Comparison of ENCODE assay signal across 14 cellular contexts in genomic region chr1:201905234-201905890, GRCh38. TPM values are rescaled to one million over a fixed set of nuclear protein-coding genes. Genes with fewer than 3 reads are reported as not detected.
DNase-seq lines count a peak whose midpoint lies in the region; ATAC-seq and TF ChIP-seq lines count a peak whose summit lies in the region.
"Had no signal": no experiment of that assay in that cellular context is flagged by ENCODE, and none has a peak within 500 bp of the region (broad histone marks: within the 10 kb centered on the region; RNA-seq: fewer than 3 reads in every experiment).

No MANE protein-coding gene starts in this region.

- no peaks in the 10 kb centered on the region for H3K27me3 ChIP-seq in BLaER1 treated with 17β-estradiol and CSF1 and Interleukin-3, amounts not matched to agents 10 nM and 100 nM
- H3K27me3 ChIP-seq in right cardiac atrium (ENCODE audit: control insufficient read depth, insufficient read depth) (no peaks in the 10 kb centered on the region), gastrocnemius medialis (no peaks in the 10 kb centered on the region), SJCRH30 (peaks cover 7% of the 10 kb centered on the region; the same call in 1 of the 2 replicates)
- H3K27me3 ChIP-seq: left lung had no signal

- intact Hi-C loops in right cardiac atrium (cut with DNase I) (no loop called here), gastrocnemius medialis (cut with DNase I; ENCODE audit: low total_unique reads) (no loop called here)

- in situ Hi-C loops in gastrocnemius medialis (cut with MboI; ENCODE audit: low sequenced_read_pairs in 4 of 4), result no loop called here

- no peaks in the 10 kb centered on the region for H3K9me3 ChIP-seq in BLaER1 treated with 17β-estradiol and CSF1 and Interleukin-3, amounts not matched to agents 10 nM and 100 nM (replicated peaks in 1 of 11)
- no peaks in the 10 kb centered on the region for H3K9me3 ChIP-seq in right cardiac atrium (ENCODE audit: control insufficient read depth, low read length)
- no peaks in the 10 kb centered on the region for H3K9me3 ChIP-seq in gastrocnemius medialis
- no peaks in the 10 kb centered on the region for H3K9me3 ChIP-seq in SJCRH30 (replicated peaks)
- H3K9me3 ChIP-seq: left lung had no signal

- no peaks in the 10 kb centered on the region for H3K36me3 Mint-ChIP-seq in activated CD8-positive, alpha-beta T cell treated with anti-CD3 and anti-CD28 coated beads, Interleukin-2, amount 10 ng/mL, durations not matched to agents 7 days and 5 days (ENCODE audit: low read depth)
- no peaks in the 10 kb centered on the region for H3K36me3 Mint-ChIP-seq in effector memory CD8-positive, alpha-beta T cell (ENCODE audit: insufficient read depth)

- no peak overlapping the region for H3K9ac ChIP-seq in BLaER1 treated with 17β-estradiol and CSF1 and Interleukin-3, amounts not matched to agents 10 nM and 100 nM

- no peaks in the 10 kb centered on the region for H3K36me3 ChIP-seq in BLaER1 treated with 17β-estradiol and CSF1 and Interleukin-3, amounts not matched to agents 10 nM and 100 nM
- H3K36me3 ChIP-seq in gastrocnemius medialis, result no peaks in the 10 kb centered on the region
- H3K36me3 ChIP-seq in SJCRH30, result no peaks in the 10 kb centered on the region
- H3K36me3 ChIP-seq: left lung had no signal

- DNase-seq in activated CD8-positive, alpha-beta T cell treated with anti-CD3 and anti-CD28 coated beads, Interleukin-2, amount 10 ng/mL, durations not matched to agents 7 days and 5 days, result peak; percentile 49
- no peak for DNase-seq in right cardiac atrium
- DNase-seq in gastrocnemius medialis, result no peak
- DNase-seq in effector memory CD8-positive, alpha-beta T cell, result no peak
- DNase-seq in HPDE6-E6E7 (ENCODE audit: extremely low spot score), result no peak
- DNase-seq in SJCRH30, result no peak
- DNase-seq: activated CD4-positive, alpha-beta T cell treated with anti-CD3 and anti-CD28 coated beads for 4 hours; activated naive CD4-positive, alpha-beta T cell treated with Interleukin-2 at 50 U/mL for 16 hours; left lung; NCI-H524 had no signal

- no peak overlapping the region for H3K27ac ChIP-seq in BLaER1 treated with 17β-estradiol and CSF1 and Interleukin-3, amounts not matched to agents 10 nM and 100 nM
- H3K27ac ChIP-seq in right cardiac atrium (ENCODE audit: low read length), result peak overlapping the region; percentile 85
- H3K27ac ChIP-seq in gastrocnemius medialis, result peak overlapping the region; percentile 51 to 75 (median 72)
- no peak overlapping the region for H3K27ac ChIP-seq in SJCRH30

- 65% methylated on average over 6 of the region's 6 CpGs for WGBS in right cardiac atrium

- CTCF ChIA-PET in activated CD8-positive, alpha-beta T cell treated with anti-CD3 and anti-CD28 coated beads, Interleukin-2, amount 10 ng/mL, durations not matched to agents 7 days and 5 days (lab: Charles Lee), result interaction anchor here (6.0 kb wide), 1 partner anchor 9 kb away, joined by 41 read pairs; no protein-coding TSS in a partner anchor

- no peak for TF ChIP-seq POLR2A in gastrocnemius medialis (IDR thresholded peaks at IDR 0.05)

- no peak overlapping the region for H3K4me3 ChIP-seq in BLaER1 treated with 17β-estradiol and CSF1 and Interleukin-3, amounts not matched to agents 10 nM and 100 nM
- no peak overlapping the region for H3K4me3 ChIP-seq in right cardiac atrium (ENCODE audit: low read length)
- no peak overlapping the region for H3K4me3 ChIP-seq in gastrocnemius medialis
- H3K4me3 ChIP-seq in SJCRH30, result no peak overlapping the region
- H3K4me3 ChIP-seq: left lung, SK-N-MC had no signal

- H4K20me1 ChIP-seq in BLaER1 treated with 17β-estradiol and CSF1 and Interleukin-3, amounts not matched to agents 10 nM and 100 nM, result no peaks in the 10 kb centered on the region; a peak in 1 of 22 replicates

- POLR2A ChIA-PET in activated CD8-positive, alpha-beta T cell treated with anti-CD3 and anti-CD28 coated beads, Interleukin-2, amount 10 ng/mL, durations not matched to agents 7 days and 5 days (lab: Charles Lee), result no interaction called here

- peak overlapping the region in 6 of 11 experiments; percentile 13 to 53 (median 43); a peak in 11 of 22 replicates for H3K4me2 ChIP-seq in BLaER1 treated with 17β-estradiol and CSF1 and Interleukin-3, amounts not matched to agents 10 nM and 100 nM

- H3K4me3 Mint-ChIP-seq in activated CD8-positive, alpha-beta T cell treated with anti-CD3 and anti-CD28 coated beads, Interleukin-2, amount 10 ng/mL, durations not matched to agents 7 days and 5 days, result no peak overlapping the region
- H3K4me3 Mint-ChIP-seq in effector memory CD8-positive, alpha-beta T cell, result no peak overlapping the region

- ATAC-seq in activated CD8-positive, alpha-beta T cell treated with anti-CD3 and anti-CD28 coated beads, Interleukin-2, amount 10 ng/mL, durations not matched to agents 7 days and 5 days, result peak; percentile 64
- ATAC-seq in right cardiac atrium, result no peak
- peak in 1 of 2 donors; percentile 5 for ATAC-seq in gastrocnemius medialis
- ATAC-seq in effector memory CD8-positive, alpha-beta T cell (replicated peaks), result no peak
- ATAC-seq in GM19035 (IDR thresholded peaks at IDR 0.05; ENCODE audit: unreplicated experiment), result no peak

- TF ChIP-seq CTCF in gastrocnemius medialis (IDR thresholded peaks at IDR 0.05 in 4 of 5, conservative IDR thresholded peaks at IDR 0.05 in 1 of 5), result no peak

- H3K27me3 Mint-ChIP-seq in activated CD8-positive, alpha-beta T cell treated with anti-CD3 and anti-CD28 coated beads, Interleukin-2, amount 10 ng/mL, durations not matched to agents 7 days and 5 days (ENCODE audit: low read depth), result peaks cover 10% of the 10 kb centered on the region
- peaks cover 9 to 20% of the 10 kb centered on the region in 2 donors for H3K27me3 Mint-ChIP-seq in effector memory CD8-positive, alpha-beta T cell

- peaks cover 0 to 17% (median 13%) of the 10 kb centered on the region in 10 experiments; a peak in 13 of 20 replicates for H3K4me1 ChIP-seq in BLaER1 treated with 17β-estradiol and CSF1 and Interleukin-3, amounts not matched to agents 10 nM and 100 nM
- H3K4me1 ChIP-seq in right cardiac atrium (ENCODE audit: control insufficient read depth, insufficient read depth, low read length), result peaks cover 15% of the 10 kb centered on the region
- peaks cover 24 to 41% of the 10 kb centered on the region in 2 donors for H3K4me1 ChIP-seq in gastrocnemius medialis
- peaks cover 15% of the 10 kb centered on the region for H3K4me1 ChIP-seq in SJCRH30
- H3K4me1 ChIP-seq: left lung had no signal

- no peak overlapping the region for H3K27ac Mint-ChIP-seq in activated CD8-positive, alpha-beta T cell treated with anti-CD3 and anti-CD28 coated beads, Interleukin-2, amount 10 ng/mL, durations not matched to agents 7 days and 5 days
- no peak overlapping the region for H3K27ac Mint-ChIP-seq in effector memory CD8-positive, alpha-beta T cell

- peaks cover 13% of the 10 kb centered on the region for H3K4me1 Mint-ChIP-seq in activated CD8-positive, alpha-beta T cell treated with anti-CD3 and anti-CD28 coated beads, Interleukin-2, amount 10 ng/mL, durations not matched to agents 7 days and 5 days (ENCODE audit: low read depth)
- peaks cover 0 to 3% of the 10 kb centered on the region in 2 donors for H3K4me1 Mint-ChIP-seq in effector memory CD8-positive, alpha-beta T cell (ENCODE audit: low read depth in 2 of 2)

- H3K9me3 Mint-ChIP-seq in activated CD8-positive, alpha-beta T cell treated with anti-CD3 and anti-CD28 coated beads, Interleukin-2, amount 10 ng/mL, durations not matched to agents 7 days and 5 days (ENCODE audit: insufficient read depth), result no peaks in the 10 kb centered on the region
- H3K9me3 Mint-ChIP-seq in effector memory CD8-positive, alpha-beta T cell, result no peaks in the 10 kb centered on the region

RNA-seq across cellular contexts. Expression of gene SHISA4, which starts 16.7 kb away (rescaled TPM):
- under 1 TPM in 1 of 2 experiments, not detected in 1; 0.55 TPM for total RNA-seq in activated CD8-positive, alpha-beta T cell treated with anti-CD3 and anti-CD28 coated beads, Interleukin-2, amount 10 ng/mL, durations not matched to agents 7 days and 5 days
- total RNA-seq in right cardiac atrium (10 to 100 TPM; 55.8 to 96.6 (median 73.6) TPM), gastrocnemius medialis (100 to 1,000 TPM in 2 of 4 donors, 10 to 100 TPM in 2; 76.6 to 384 (median 229) TPM)
- polyA plus RNA-seq in right cardiac atrium, result 79.5 TPM
- total RNA-seq in SJCRH30 (2014; rRNA removed; shearing (Covaris generic)), result 3.5 and 3.8 TPM in 2 replicates

RNA-seq across cellular contexts. Expression of gene LMOD1, which starts 41.0 kb away (rescaled TPM):
- total RNA-seq in activated CD8-positive, alpha-beta T cell treated with anti-CD3 and anti-CD28 coated beads, Interleukin-2, amount 10 ng/mL, durations not matched to agents 7 days and 5 days, result not detected
- 10 to 100 TPM; 22.0 to 40.6 (median 33.0) TPM for total RNA-seq in right cardiac atrium
- polyA plus RNA-seq in right cardiac atrium, result 33.7 TPM
- 10 to 100 TPM; 12.8 to 39.5 (median 22.6) TPM for total RNA-seq in gastrocnemius medialis
- not detected in 2 replicates for total RNA-seq in SJCRH30 (2014; rRNA removed; shearing (Covaris generic))
- total RNA-seq: dermis microvascular lymphatic vessel endothelial cell had no signal

RNA-seq across cellular contexts. Expression of gene TIMM17A, which starts 49.9 kb away (rescaled TPM):
- 10 to 100 TPM; 51.4 to 54.0 TPM for total RNA-seq in activated CD8-positive, alpha-beta T cell treated with anti-CD3 and anti-CD28 coated beads, Interleukin-2, amount 10 ng/mL, durations not matched to agents 7 days and 5 days
- total RNA-seq in right cardiac atrium, result 10 to 100 TPM; 67.8 to 96.9 (median 78.5) TPM
- polyA plus RNA-seq in right cardiac atrium, result 73.4 TPM
- 10 to 100 TPM; 33.6 to 67.6 (median 43.3) TPM for total RNA-seq in gastrocnemius medialis
- 86.8 and 89.5 TPM in 2 replicates for total RNA-seq in SJCRH30 (2014; rRNA removed; shearing (Covaris generic))

Comparison
In these comparisons a context has a peak if more than half of its experiments do, and no peak if none do; other contexts are left out.
1. H3K27ac ChIP-seq: peak in right cardiac atrium (single experiment) and gastrocnemius medialis (4 of 4); none in BLaER1 treated with 17β-estradiol and CSF1 and Interleukin-3, amounts not matched to agents 10 nM and 100 nM (0 of 11) and SJCRH30 (single experiment).
2. RNA of gene SHISA4, which starts 16.7 kb away (total RNA-seq): 76.6 to 384 TPM in gastrocnemius medialis and 55.8 to 96.6 TPM in right cardiac atrium; 3.5 to 3.8 TPM in SJCRH30 and 0.55 TPM in activated CD8-positive, alpha-beta T cell treated with anti-CD3 and anti-CD28 coated beads, Interleukin-2, amount 10 ng/mL, durations not matched to agents 7 days and 5 days; every median in the first group is over 10 times any median in the second.
3. RNA of gene LMOD1, which starts 41.0 kb away (total RNA-seq): 22.0 to 40.6 TPM in right cardiac atrium and 12.8 to 39.5 TPM in gastrocnemius medialis; not detected in activated CD8-positive, alpha-beta T cell treated with anti-CD3 and anti-CD28 coated beads, Interleukin-2, amount 10 ng/mL, durations not matched to agents 7 days and 5 days and not detected in SJCRH30; every median in the first group is over 10 times any median in the second.